In the genomic region with DNA sequence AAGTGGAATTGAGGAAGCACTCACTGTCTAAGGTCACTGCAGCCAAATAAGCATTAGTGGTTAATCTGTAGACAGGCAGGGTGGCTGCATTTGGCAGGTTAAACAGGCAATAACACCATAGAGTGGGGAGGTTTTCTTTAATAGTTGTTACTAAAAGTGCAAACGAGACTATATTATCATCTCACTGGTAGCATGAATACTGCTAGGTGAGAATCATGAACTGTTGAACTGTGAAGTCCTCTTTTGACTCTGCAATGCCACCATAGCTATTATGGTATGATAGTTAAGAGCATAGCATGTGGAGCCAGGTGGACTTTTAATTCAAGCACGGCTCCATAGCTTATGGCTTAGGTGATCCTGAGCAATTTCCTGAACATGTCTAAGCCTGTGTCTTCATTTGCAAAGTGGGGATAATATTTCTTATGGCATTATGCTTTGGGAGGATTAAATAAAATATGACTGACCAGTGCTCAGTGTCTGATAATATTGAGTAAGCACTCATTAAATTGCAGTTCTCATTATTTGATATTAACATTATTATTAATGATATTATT, we compare ENCODE assay signal across 21 cellular contexts.
"Had no signal": no experiment of that assay in that cellular context is flagged by ENCODE, and none has a peak within 500 bp of the region (broad histone marks: within the 10 kb centered on the region; RNA-seq: fewer than 3 reads in every experiment).

No MANE protein-coding gene starts in this region.

- H3K36me3 Mint-ChIP-seq: activated naive CD8-positive, alpha-beta T cell treated with anti-CD3 and anti-CD28 coated beads, Interleukin-2, amount 10 ng/mL, durations not matched to agents 7 days and 5 days; brain; stimulated activated memory B cell treated with anti-CD40 and anti-IgM and Interleukin-4, amounts not matched to agents 10 μg/mL and 1 μg/mL and 100 μg/mL, for 72 hours had no signal

- H3K9me3 Mint-ChIP-seq: activated CD4-positive, alpha-beta T cell treated with anti-CD3 and anti-CD28 coated beads, Interleukin-2, amount 10 ng/mL, durations not matched to agents 7 days and 5 days; activated naive CD8-positive, alpha-beta T cell treated with anti-CD3 and anti-CD28 coated beads, Interleukin-2, amount 10 ng/mL, durations not matched to agents 7 days and 5 days; activated T-helper 1 cell treated with anti-CD3 and anti-CD28 coated beads, Interleukin-12 subunit alpha, Interleukin-12 subunit beta, Interleukin-2, Interleukin-4 antibody, amounts not matched to agents 30 ng/mL and 10 ng/mL and 1 ng/mL, durations not matched to agents 14 hours and 24 hours and 36 hours; brain; central memory CD8-positive, alpha-beta T cell; nephron had no signal

- H3K4me3 Mint-ChIP-seq: activated CD4-positive, alpha-beta T cell treated with anti-CD3 and anti-CD28 coated beads, Interleukin-2, amount 10 ng/mL, durations not matched to agents 7 days and 5 days; activated naive CD8-positive, alpha-beta T cell treated with anti-CD3 and anti-CD28 coated beads, Interleukin-2, amount 10 ng/mL, durations not matched to agents 7 days and 5 days; activated T-helper 1 cell treated with anti-CD3 and anti-CD28 coated beads, Interleukin-12 subunit alpha, Interleukin-12 subunit beta, Interleukin-2, Interleukin-4 antibody, amounts not matched to agents 30 ng/mL and 10 ng/mL and 1 ng/mL, durations not matched to agents 14 hours and 24 hours and 36 hours; brain; central memory CD8-positive, alpha-beta T cell; nephron; stimulated activated memory B cell treated with anti-CD40 and anti-IgM and Interleukin-4, amounts not matched to agents 10 μg/mL and 1 μg/mL and 100 μg/mL, for 72 hours had no signal

- H3K4me1 ChIP-seq: thyroid gland had no signal

- H3K27ac Mint-ChIP-seq: activated CD4-positive, alpha-beta T cell treated with anti-CD3 and anti-CD28 coated beads, Interleukin-2, amount 10 ng/mL, durations not matched to agents 7 days and 5 days; activated T-helper 1 cell treated with anti-CD3 and anti-CD28 coated beads, Interleukin-12 subunit alpha, Interleukin-12 subunit beta, Interleukin-2, Interleukin-4 antibody, amounts not matched to agents 30 ng/mL and 10 ng/mL and 1 ng/mL, durations not matched to agents 14 hours and 24 hours and 36 hours; brain; nephron; stimulated activated memory B cell treated with anti-CD40 and anti-IgM and Interleukin-4, amounts not matched to agents 10 μg/mL and 1 μg/mL and 100 μg/mL, for 72 hours had no signal

- FAIRE-seq: endothelial cell of umbilical vein, urothelium cell line had no signal

- DNase-seq: activated CD4-positive, alpha-beta T cell treated with anti-CD3 and anti-CD28 coated beads, Interleukin-2, amount 10 ng/mL, durations not matched to agents 7 days and 5 days; activated CD8-positive, alpha-beta memory T cell treated with anti-CD3 and anti-CD28 coated beads for 24 hours; activated naive CD4-positive, alpha-beta T cell; activated naive CD8-positive, alpha-beta T cell treated with anti-CD3 and anti-CD28 coated beads, Interleukin-2, amount 10 ng/mL, durations not matched to agents 7 days and 5 days; effector CD8-positive, alpha-beta T cell; head of caudate nucleus; kidney glomerular epithelial cell; left ventricle myocardium superior; nucleus accumbens; posterior cingulate gyrus; retina; stimulated activated CD4-positive, alpha-beta T cell treated with anti-CD3 and anti-CD28 coated beads, Interleukin-2, amount 100 ng/mL, for 48 hours; thyroid gland had no signal

- ATAC-seq: left ventricle myocardium superior; stimulated activated memory B cell treated with anti-CD40 and anti-IgM and Interleukin-4, amounts not matched to agents 10 μg/mL and 1 μg/mL and 100 μg/mL, for 72 hours had no signal

- H3K27me3 ChIP-seq: thyroid gland had no signal

- H3K27ac ChIP-seq: coronary artery, thyroid gland had no signal

- H3K36me3 ChIP-seq: thyroid gland had no signal

- H3K4me3 ChIP-seq: coronary artery, thyroid gland had no signal

- H3K9me3 ChIP-seq: thyroid gland had no signal

- H3K27me3 Mint-ChIP-seq: activated CD4-positive, alpha-beta T cell treated with anti-CD3 and anti-CD28 coated beads, Interleukin-2, amount 10 ng/mL, durations not matched to agents 7 days and 5 days; central memory CD8-positive, alpha-beta T cell; stimulated activated memory B cell treated with anti-CD40 and anti-IgM and Interleukin-4, amounts not matched to agents 10 μg/mL and 1 μg/mL and 100 μg/mL, for 72 hours had no signal

- H3K4me1 Mint-ChIP-seq: activated CD4-positive, alpha-beta T cell treated with anti-CD3 and anti-CD28 coated beads, Interleukin-2, amount 10 ng/mL, durations not matched to agents 7 days and 5 days; activated naive CD8-positive, alpha-beta T cell treated with anti-CD3 and anti-CD28 coated beads, Interleukin-2, amount 10 ng/mL, durations not matched to agents 7 days and 5 days; brain; central memory CD8-positive, alpha-beta T cell; nephron; stimulated activated memory B cell treated with anti-CD40 and anti-IgM and Interleukin-4, amounts not matched to agents 10 μg/mL and 1 μg/mL and 100 μg/mL, for 72 hours had no signal
